Comparison of ENCODE assay signal across 18 cellular contexts in the genomic region with DNA sequence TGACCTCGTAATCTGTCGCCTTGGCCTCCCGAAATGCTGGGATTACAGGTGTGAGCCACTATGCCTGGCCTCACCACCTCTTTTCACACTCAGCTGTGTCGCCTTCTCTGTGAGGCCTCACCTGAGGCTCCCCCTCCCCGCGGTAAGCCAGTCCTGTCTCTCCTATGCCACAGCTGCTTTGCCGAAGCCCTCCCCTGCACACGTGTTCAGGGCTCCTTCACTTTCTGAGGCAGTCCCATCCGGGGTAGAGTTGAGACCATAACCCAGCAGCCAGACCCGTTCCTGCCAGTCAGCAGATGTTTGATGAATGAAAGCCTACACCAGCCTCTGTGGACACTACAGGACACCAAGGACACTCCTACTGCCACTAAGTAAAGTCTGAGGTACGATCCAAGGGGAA. TPM values are rescaled to one million over a fixed set of nuclear protein-coding genes. Genes with fewer than 3 reads are reported as not detected.
A peak's percentile ranks its signal among the peaks of the same experiment; 100 is the strongest.
DNase-seq lines count a peak whose midpoint lies in the region; TF ChIP-seq lines count a peak whose summit lies in the region.
"Had no signal": no experiment of that assay in that cellular context is flagged by ENCODE, and none has a peak within 500 bp of the region (broad histone marks: within the 10 kb centered on the region; RNA-seq: fewer than 3 reads in every experiment).

No MANE protein-coding gene starts in this region.

- H3K4me2 ChIP-seq in osteoblast (ENCODE audit: insufficient read depth, low read length) = no peak overlapping the region

- no peaks in the 10 kb centered on the region for H3K9me3 ChIP-seq in osteoblast (ENCODE audit: low read depth, low read length)
- H3K9me3 ChIP-seq: upper lobe of right lung had no signal

- H3K4me1 Mint-ChIP-seq in activated CD4-positive, alpha-beta memory T cell treated with anti-CD3 and anti-CD28 coated beads for 36 hours (ENCODE audit: low read depth) = peaks cover 90% of the 10 kb centered on the region
- peaks cover 85% of the 10 kb centered on the region for H3K4me1 Mint-ChIP-seq in activated CD4-positive, alpha-beta memory T cell treated with anti-CD3 and anti-CD28 coated beads, Interleukin-2, amount 10 ng/mL, durations not matched to agents 7 days and 5 days
- H3K4me1 Mint-ChIP-seq in chondrocyte (ENCODE audit: low read depth) = peaks cover 69% of the 10 kb centered on the region
- H3K4me1 Mint-ChIP-seq in activated CD4-positive, alpha-beta T cell treated with anti-CD3 and anti-CD28 coated beads, Interleukin-2, amount 10 ng/mL, durations not matched to agents 24 days and 14 days = peaks cover 72% of the 10 kb centered on the region

- no peaks in the 10 kb centered on the region for H3K27me3 ChIP-seq in osteoblast (ENCODE audit: insufficient read depth, low read length)
- H3K27me3 ChIP-seq: upper lobe of right lung had no signal

- TF ChIP-seq CTCF in chondrocyte (IDR thresholded peaks at IDR 0.05) (no peak), osteoblast (IDR thresholded peaks at IDR 0.05; ENCODE audit: extremely low read depth, low read depth, low read length) (no peak)

- H3K79me2 ChIP-seq in osteoblast (ENCODE audit: insufficient read depth, low read length) = peaks cover 94% of the 10 kb centered on the region

- CTCF ChIA-PET in activated CD4-positive, alpha-beta memory T cell treated with anti-CD3 and anti-CD28 coated beads for 36 hours (lab: Charles Lee) = no interaction called here
- CTCF ChIA-PET in activated CD4-positive, alpha-beta memory T cell treated with anti-CD3 and anti-CD28 coated beads, Interleukin-2, amount 10 ng/mL, durations not matched to agents 7 days and 5 days (lab: Charles Lee) = no interaction called here

- H2AFZ ChIP-seq in osteoblast (ENCODE audit: low read length) = no peak overlapping the region

- H3K4me1 ChIP-seq in osteoblast (ENCODE audit: insufficient read depth, low read length) = peaks cover 28% of the 10 kb centered on the region

- H3K9me3 Mint-ChIP-seq in activated CD4-positive, alpha-beta memory T cell treated with anti-CD3 and anti-CD28 coated beads for 36 hours = no peaks in the 10 kb centered on the region
- H3K9me3 Mint-ChIP-seq in activated CD4-positive, alpha-beta memory T cell treated with anti-CD3 and anti-CD28 coated beads, Interleukin-2, amount 10 ng/mL, durations not matched to agents 7 days and 5 days = no peaks in the 10 kb centered on the region
- no peaks in the 10 kb centered on the region for H3K9me3 Mint-ChIP-seq in chondrocyte (ENCODE audit: low read depth)
- no peaks in the 10 kb centered on the region for H3K9me3 Mint-ChIP-seq in activated CD4-positive, alpha-beta T cell treated with anti-CD3 and anti-CD28 coated beads, Interleukin-2, amount 10 ng/mL, durations not matched to agents 24 days and 14 days

- DNase-seq in activated CD4-positive, alpha-beta memory T cell treated with anti-CD3 and anti-CD28 coated beads for 36 hours = no peak
- no peak for DNase-seq in activated CD4-positive, alpha-beta memory T cell treated with anti-CD3 and anti-CD28 coated beads, Interleukin-2, amount 10 ng/mL, durations not matched to agents 7 days and 5 days
- DNase-seq in NAMALWA (ENCODE audit: low spot score) = peak; percentile 67
- DNase-seq in chondrocyte (ENCODE audit: low spot score) = peak; percentile 61
- peak; percentile 9 for DNase-seq in osteoblast (ENCODE audit: insufficient read length, low spot score, missing footprints)
- no peak for DNase-seq in activated CD4-positive, alpha-beta T cell treated with anti-CD3 and anti-CD28 coated beads, Interleukin-2, amount 10 ng/mL, durations not matched to agents 24 days and 14 days
- no peak for DNase-seq in NCI-H1417 treated with DMSO at 0.1 percent for 48 hours (lab: John Stamatoyannopoulos, UW)
- no peak for DNase-seq in superior temporal gyrus (ENCODE audit: extremely low spot score)
- DNase-seq: 8988T; caudate nucleus; DMS79 treated with DMSO at 0.1 percent for 48 hours; effector memory CD4-positive, alpha-beta T cell; Kasumi-1; NCI-H1436; stimulated activated CD4-positive, alpha-beta T cell treated with anti-CD3 and anti-CD28 coated beads, Interleukin-4, amount 100 ng/mL, for 4 hours; upper lobe of right lung; WERI-Rb-1 had no signal

- no peaks in the 10 kb centered on the region for H3K27me3 Mint-ChIP-seq in activated CD4-positive, alpha-beta memory T cell treated with anti-CD3 and anti-CD28 coated beads for 36 hours
- no peaks in the 10 kb centered on the region for H3K27me3 Mint-ChIP-seq in activated CD4-positive, alpha-beta memory T cell treated with anti-CD3 and anti-CD28 coated beads, Interleukin-2, amount 10 ng/mL, durations not matched to agents 7 days and 5 days
- no peaks in the 10 kb centered on the region for H3K27me3 Mint-ChIP-seq in chondrocyte (ENCODE audit: low read depth)
- no peaks in the 10 kb centered on the region for H3K27me3 Mint-ChIP-seq in activated CD4-positive, alpha-beta T cell treated with anti-CD3 and anti-CD28 coated beads, Interleukin-2, amount 10 ng/mL, durations not matched to agents 24 days and 14 days

- no peak overlapping the region for H3K27ac ChIP-seq in osteoblast (ENCODE audit: low read depth, low read length)
- H3K27ac ChIP-seq: C4-2B, upper lobe of right lung, WERI-Rb-1 had no signal

- H3K27ac Mint-ChIP-seq in activated CD4-positive, alpha-beta memory T cell treated with anti-CD3 and anti-CD28 coated beads for 36 hours = peak overlapping the region; percentile 2
- no peak overlapping the region for H3K27ac Mint-ChIP-seq in activated CD4-positive, alpha-beta memory T cell treated with anti-CD3 and anti-CD28 coated beads, Interleukin-2, amount 10 ng/mL, durations not matched to agents 7 days and 5 days
- H3K27ac Mint-ChIP-seq in chondrocyte (ENCODE audit: unreplicated experiment) = peak overlapping the region; percentile 54
- no peak overlapping the region for H3K27ac Mint-ChIP-seq in activated CD4-positive, alpha-beta T cell treated with anti-CD3 and anti-CD28 coated beads, Interleukin-2, amount 10 ng/mL, durations not matched to agents 24 days and 14 days

- no peak overlapping the region for H3K4me3 Mint-ChIP-seq in activated CD4-positive, alpha-beta memory T cell treated with anti-CD3 and anti-CD28 coated beads for 36 hours
- H3K4me3 Mint-ChIP-seq in activated CD4-positive, alpha-beta memory T cell treated with anti-CD3 and anti-CD28 coated beads, Interleukin-2, amount 10 ng/mL, durations not matched to agents 7 days and 5 days = no peak overlapping the region
- H3K4me3 Mint-ChIP-seq in chondrocyte (ENCODE audit: unreplicated experiment) = no peak overlapping the region
- no peak overlapping the region for H3K4me3 Mint-ChIP-seq in activated CD4-positive, alpha-beta T cell treated with anti-CD3 and anti-CD28 coated beads, Interleukin-2, amount 10 ng/mL, durations not matched to agents 24 days and 14 days

- no peak overlapping the region for H3K4me3 ChIP-seq in osteoblast (ENCODE audit: insufficient read depth, low read length)
- H3K4me3 ChIP-seq: upper lobe of right lung had no signal

- peaks cover 4% of the 10 kb centered on the region for H3K36me3 Mint-ChIP-seq in activated CD4-positive, alpha-beta memory T cell treated with anti-CD3 and anti-CD28 coated beads for 36 hours
- peaks cover 5% of the 10 kb centered on the region for H3K36me3 Mint-ChIP-seq in activated CD4-positive, alpha-beta memory T cell treated with anti-CD3 and anti-CD28 coated beads, Interleukin-2, amount 10 ng/mL, durations not matched to agents 7 days and 5 days (ENCODE audit: low read depth)
- no peaks in the 10 kb centered on the region for H3K36me3 Mint-ChIP-seq in chondrocyte (ENCODE audit: low read depth)
- no peaks in the 10 kb centered on the region for H3K36me3 Mint-ChIP-seq in activated CD4-positive, alpha-beta T cell treated with anti-CD3 and anti-CD28 coated beads, Interleukin-2, amount 10 ng/mL, durations not matched to agents 24 days and 14 days (ENCODE audit: low read depth)

- intact Hi-C loops in activated CD4-positive, alpha-beta memory T cell treated with anti-CD3 and anti-CD28 coated beads for 36 hours (cut with micrococcal nuclease) = no loop called here
- intact Hi-C loops in activated CD4-positive, alpha-beta T cell treated with anti-CD3 and anti-CD28 coated beads, Interleukin-2, amount 10 ng/mL, durations not matched to agents 24 days and 14 days (cut with micrococcal nuclease) = no loop called here

- H4K20me1 ChIP-seq in osteoblast (ENCODE audit: insufficient read depth, low read length) = peaks cover 92% of the 10 kb centered on the region

- no peaks in the 10 kb centered on the region for H3K36me3 ChIP-seq in osteoblast (ENCODE audit: insufficient read depth, low read length)
- H3K36me3 ChIP-seq: upper lobe of right lung, WERI-Rb-1 had no signal

- POLR2A ChIA-PET in activated CD4-positive, alpha-beta memory T cell treated with anti-CD3 and anti-CD28 coated beads for 36 hours (lab: Charles Lee) = no interaction called here
- POLR2A ChIA-PET in activated CD4-positive, alpha-beta memory T cell treated with anti-CD3 and anti-CD28 coated beads, Interleukin-2, amount 10 ng/mL, durations not matched to agents 7 days and 5 days (lab: Charles Lee) = no interaction called here

RNA-seq across cellular contexts. Expression of a gene that starts 10.6 kb away (rescaled TPM):
- 100 to 1,000 TPM; 154 to 170 TPM for total RNA-seq in activated CD4-positive, alpha-beta memory T cell treated with anti-CD3 and anti-CD28 coated beads for 36 hours
- 100 to 1,000 TPM; 162 to 166 TPM for total RNA-seq in activated CD4-positive, alpha-beta memory T cell treated with anti-CD3 and anti-CD28 coated beads, Interleukin-2, amount 10 ng/mL, durations not matched to agents 7 days and 5 days
- total RNA-seq in chondrocyte = 80.3 to 90.6 TPM (median 81.1 TPM) in 3 replicates
- 46.0 and 51.4 TPM in 2 replicates for total RNA-seq in osteoblast
- total RNA-seq in activated CD4-positive, alpha-beta T cell treated with anti-CD3 and anti-CD28 coated beads, Interleukin-2, amount 10 ng/mL, durations not matched to agents 24 days and 14 days = 180 and 186 TPM in 2 replicates

Comparison
In these comparisons a context has a peak if more than half of its experiments do, and no peak if none do; other contexts are left out.
1. H3K27ac Mint-ChIP-seq: peak in activated CD4-positive, alpha-beta memory T cell treated with anti-CD3 and anti-CD28 coated beads for 36 hours (single experiment) and chondrocyte (single experiment); none in activated CD4-positive, alpha-beta memory T cell treated with anti-CD3 and anti-CD28 coated beads, Interleukin-2, amount 10 ng/mL, durations not matched to agents 7 days and 5 days (single experiment) and activated CD4-positive, alpha-beta T cell treated with anti-CD3 and anti-CD28 coated beads, Interleukin-2, amount 10 ng/mL, durations not matched to agents 24 days and 14 days (single experiment).
2. DNase-seq: peak in NAMALWA (single experiment), chondrocyte (single experiment) and osteoblast (single experiment); none in activated CD4-positive, alpha-beta memory T cell treated with anti-CD3 and anti-CD28 coated beads for 36 hours (single experiment), activated CD4-positive, alpha-beta memory T cell treated with anti-CD3 and anti-CD28 coated beads, Interleukin-2, amount 10 ng/mL, durations not matched to agents 7 days and 5 days (single experiment), activated CD4-positive, alpha-beta T cell treated with anti-CD3 and anti-CD28 coated beads, Interleukin-2, amount 10 ng/mL, durations not matched to agents 24 days and 14 days (single experiment), NCI-H1417 treated with DMSO at 0.1 percent for 48 hours (single experiment) and superior temporal gyrus (single experiment).